Comparison of ENCODE assay signal across 15 cellular contexts in genomic region chr2:162233197-162233596, GRCh38. TPM values are rescaled to one million over a fixed set of nuclear protein-coding genes. Genes with fewer than 3 reads are reported as not detected.
A peak's percentile ranks its signal among the peaks of the same experiment; 100 is the strongest.
DNase-seq lines count a peak whose midpoint lies in the region; ATAC-seq, FAIRE-seq and TF ChIP-seq lines count a peak whose summit lies in the region.
"Had no signal": no experiment of that assay in that cellular context is flagged by ENCODE, and none has a peak within 500 bp of the region (broad histone marks: within the 10 kb centered on the region; RNA-seq: fewer than 3 reads in every experiment).

No MANE protein-coding gene starts in this region.

- no peak for ATAC-seq in GM19395 (IDR thresholded peaks at IDR 0.05; ENCODE audit: unreplicated experiment)

- H3K9ac ChIP-seq in keratinocyte (ENCODE audit: control insufficient read depth, extremely low read depth, insufficient read depth, low read length) = peak overlapping the region; percentile 13

- peak; percentile 67 for FAIRE-seq in keratinocyte (lab: Jason Lieb, UNC)

- no peaks in the 10 kb centered on the region for H3K27me3 ChIP-seq in keratinocyte (ENCODE audit: control insufficient read depth, extremely low read depth, insufficient read depth, low read length)
- H3K27me3 ChIP-seq: SJCRH30 had no signal

- H3K27ac ChIP-seq in keratinocyte (ENCODE audit: control insufficient read depth, insufficient read depth, low read length) = peak overlapping the region; percentile 51
- H3K27ac ChIP-seq: SJCRH30 had no signal

- H3K36me3 ChIP-seq in keratinocyte (ENCODE audit: control insufficient read depth in 2 of 2, extremely low read depth in 1 of 2, insufficient read depth in 2 of 2, low read length in 2 of 2) = peaks cover 0 to 2% of the 10 kb centered on the region in 2 experiments
- H3K36me3 ChIP-seq: SJCRH30 had no signal

- peak; percentile 94 to 96 for DNase-seq in AML-193 (lab: John Stamatoyannopoulos, UW)
- DNase-seq in LHCN-M2 (ENCODE audit: low read depth) = peak; percentile 94
- peak; percentile 27 for DNase-seq in amniotic stem cell (lab: John Stamatoyannopoulos, UW)
- no peak for DNase-seq in keratinocyte (ENCODE audit: low read depth, low spot score)
- no peak for DNase-seq in stimulated activated naive CD4-positive, alpha-beta T cell treated with Interleukin-2 at 50 U/mL for 16 hours (lab: John Stamatoyannopoulos, UW)
- DNase-seq in amygdala (lab: John Stamatoyannopoulos, UW) = no peak
- DNase-seq in hippocampal formation (lab: John Stamatoyannopoulos, UW) = no peak
- DNase-seq: caudate nucleus; CD4-positive, alpha-beta T cell; erythroblast; NCI-H1048; NCI-H510A treated with DMSO at 0.1 percent for 48 hours; retina; SJCRH30 had no signal

- no peaks in the 10 kb centered on the region for H3K9me1 ChIP-seq in keratinocyte (ENCODE audit: control insufficient read depth, extremely low read depth, insufficient read depth, low read length)

- H4K20me1 ChIP-seq in keratinocyte (ENCODE audit: control insufficient read depth, extremely low read depth, insufficient read depth, low read length) = no peaks in the 10 kb centered on the region

- H2AFZ ChIP-seq in keratinocyte (ENCODE audit: control insufficient read depth, low read length) = peak overlapping the region; percentile 58

- H3K79me2 ChIP-seq in keratinocyte (ENCODE audit: control insufficient read depth, insufficient read depth, low read length) = no peaks in the 10 kb centered on the region

- H3K4me1 ChIP-seq in keratinocyte (ENCODE audit: control insufficient read depth, extremely low read depth, insufficient read depth, low read length) = peaks cover 23% of the 10 kb centered on the region
- H3K4me1 ChIP-seq: SJCRH30 had no signal

- no peak overlapping the region for H3K4me3 ChIP-seq in keratinocyte (ENCODE audit: control insufficient read depth in 2 of 3, extremely low read depth in 1 of 3, insufficient read depth in 2 of 3, low read depth in 1 of 3, low read length in 3 of 3)
- H3K4me3 ChIP-seq: SJCRH30 had no signal

- no peaks in the 10 kb centered on the region for H3K9me3 ChIP-seq in keratinocyte (ENCODE audit: control insufficient read depth, low read depth, low read length)
- H3K9me3 ChIP-seq: SJCRH30 had no signal

- no peak for TF ChIP-seq CTCF in keratinocyte (optimal IDR thresholded peaks at IDR 0.05 in 1 of 3, IDR thresholded peaks at IDR 0.05 in 1 of 3, conservative IDR thresholded peaks at IDR 0.05 in 1 of 3; ENCODE audit: extremely low read depth in 1 of 3, insufficient read depth in 2 of 3, low read length in 3 of 3)

- H3K4me2 ChIP-seq in keratinocyte (ENCODE audit: control insufficient read depth, extremely low read depth, insufficient read depth, low read depth, low read length) = peak overlapping the region; percentile 19

- dilution Hi-C loops in keratinocyte (cut with MboI; ENCODE audit: extremely low pct_ligation_motif_present, low sequenced_read_pairs) = no loop called here

RNA-seq across cellular contexts. Expression of gene FAP, which starts 10.0 kb away (rescaled TPM):
- total RNA-seq in LHCN-M2 (2014; rRNA removed) = 102 and 115 TPM in 2 replicates
- 29.6 TPM for polyA plus RNA-seq in LHCN-M2 (2012)
- polyA plus RNA-seq in keratinocyte = 8.5 to 20.9 TPM (median 12.8 TPM) in 3 replicates
- polyA plus RNA-seq in keratinocyte (2011; ENCODE audit: low read depth) = 31.5 TPM
- 4.5 and 7.9 TPM in 2 replicates for polyA plus RNA-seq in keratinocyte (2011; cell fraction: cytosol; rRNA removed)
- 42.0 and 45.7 TPM in 2 replicates for polyA plus RNA-seq in keratinocyte (2011; cell fraction: nucleus; rRNA removed)
- 7.5 and 8.4 TPM in 2 replicates for polyA plus RNA-seq in keratinocyte (2012; ENCODE audit: low replicate concordance)
- 2.7 to 17.5 TPM (median 12.1 TPM) in 3 replicates for polyA minus RNA-seq in keratinocyte
- 5.0 TPM for polyA minus RNA-seq in keratinocyte (2011; cell fraction: cytosol; rRNA and poly(A)+ RNA removed)
- 27.1 and 49.1 TPM in 2 replicates for polyA minus RNA-seq in keratinocyte (2011; cell fraction: nucleus; rRNA and poly(A)+ RNA removed)
- total RNA-seq: CD4-positive, alpha-beta T cell had no signal

Comparison
In these comparisons a context has a peak if more than half of its experiments do, and no peak if none do; other contexts are left out.
1. DNase-seq: peak in AML-193 (2 of 2), LHCN-M2 (single experiment) and amniotic stem cell (single experiment); none in keratinocyte (single experiment), stimulated activated naive CD4-positive, alpha-beta T cell treated with Interleukin-2 at 50 U/mL for 16 hours (single experiment), amygdala (0 of 56) and hippocampal formation (0 of 2).